Comparison of ENCODE assay signal across 25 cellular contexts in genomic region chr6:10258341-10258740, GRCh38.
"Had no signal": no experiment of that assay in that cellular context is flagged by ENCODE, and none has a peak within 500 bp of the region (broad histone marks: within the 10 kb centered on the region; RNA-seq: fewer than 3 reads in every experiment).

No MANE protein-coding gene starts in this region.

- DNase-seq: natural killer cell; occipital lobe; ovary; posterior cingulate gyrus; psoas muscle; right cardiac atrium; right lobe of liver; sigmoid colon; small intestine; stimulated activated CD4-positive, alpha-beta T cell treated with anti-CD3 and anti-CD28 coated beads, Interleukin-15, amount 100 ng/mL, for 24 hours; stimulated activated CD4-positive, alpha-beta T cell treated with anti-CD3 and anti-CD28 coated beads, Interleukin-2, amount 100 ng/mL, for 24 hours; stimulated activated CD4-positive, alpha-beta T cell treated with anti-CD3 and anti-CD28 coated beads, Interleukin-2, amount 100 ng/mL, for 48 hours; stimulated activated CD4-positive, alpha-beta T cell treated with anti-CD3 and anti-CD28 coated beads, Interleukin-4, amount 100 ng/mL, for 24 hours; stimulated activated naive B cell treated with anti-CD40 and anti-IgM and Interleukin-4, amounts not matched to agents 10 μg/mL and 1 μg/mL and 100 μg/mL, for 72 hours; stimulated activated naive CD4-positive, alpha-beta T cell treated with Interleukin-2 at 50 U/mL for 16 hours; stomach; thyroid gland; trophoblast cell; upper lobe of left lung; uterus had no signal

- H3K27me3 ChIP-seq: neural progenitor cell, ovary, right lobe of liver, sigmoid colon, stomach, thyroid gland, tibial nerve, upper lobe of left lung, uterus had no signal

- H3K4me3 ChIP-seq: neural progenitor cell, ovary, psoas muscle, right lobe of liver, sigmoid colon, stomach, thoracic aorta, thyroid gland, tibial nerve, upper lobe of left lung, uterus had no signal

- FAIRE-seq: small intestine had no signal

- H3K9me3 ChIP-seq: ovary, right lobe of liver, sigmoid colon, stomach, thoracic aorta, thyroid gland, upper lobe of left lung, uterus had no signal

- H3K4me1 ChIP-seq: neural progenitor cell, parathyroid adenoma, psoas muscle, right lobe of liver, sigmoid colon, stomach, thyroid gland, tibial nerve, upper lobe of left lung, uterus had no signal

- H3K27ac ChIP-seq: neural progenitor cell, ovary, parathyroid adenoma, psoas muscle, right lobe of liver, sigmoid colon, stomach, thoracic aorta, thyroid gland, tibial nerve, upper lobe of left lung, uterus had no signal

- ATAC-seq: natural killer cell; psoas muscle; right cardiac atrium; right lobe of liver; stimulated activated effector memory CD8-positive, alpha-beta T cell treated with anti-CD3 and anti-CD28 coated beads, Interleukin-12 subunit alpha, Interleukin-12 subunit beta, amount 100 ng/mL, for 72 hours; stimulated activated naive B cell treated with anti-CD40 and anti-IgM and Interleukin-4, amounts not matched to agents 10 μg/mL and 1 μg/mL and 100 μg/mL, for 72 hours had no signal

- H3K36me3 ChIP-seq: neural progenitor cell, ovary, right lobe of liver, sigmoid colon, stomach, thoracic aorta, thyroid gland, tibial nerve, upper lobe of left lung, uterus had no signal
